ENCODE assay signal across 17 cellular contexts in the genomic region with DNA sequence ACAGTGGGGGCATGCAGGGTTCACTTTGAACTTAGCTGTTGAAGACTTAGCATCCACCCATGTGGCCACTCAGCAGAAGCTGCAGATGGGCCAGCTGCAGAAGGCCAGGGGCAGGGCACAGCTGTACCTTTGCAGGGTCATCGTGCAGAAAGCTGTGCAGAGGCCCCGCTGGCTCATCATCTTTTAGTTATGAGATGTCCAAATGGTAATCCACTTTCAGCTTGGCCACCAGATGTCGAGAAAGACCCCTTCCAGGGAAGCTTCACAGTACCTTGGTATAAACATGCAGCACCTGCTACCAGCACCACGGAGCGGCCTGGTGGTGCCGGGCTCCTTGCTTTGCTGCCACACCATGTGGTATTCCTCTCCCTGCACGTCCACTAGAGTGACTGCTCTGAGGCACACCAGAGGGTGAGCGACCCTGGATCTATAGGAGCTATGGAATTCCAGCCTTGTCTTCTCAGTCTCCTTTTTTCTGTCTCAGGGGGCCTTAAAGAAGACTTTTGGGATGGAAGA.
DNase-seq lines count a peak whose midpoint lies in the region; ATAC-seq and TF ChIP-seq lines count a peak whose summit lies in the region.
"Had no signal": no experiment of that assay in that cellular context is flagged by ENCODE, and none has a peak within 500 bp of the region (broad histone marks: within the 10 kb centered on the region; RNA-seq: fewer than 3 reads in every experiment).

No MANE protein-coding gene starts in this region.

- TF ChIP-seq CTCF in MM.1S (IDR thresholded peaks at IDR 0.05; ENCODE audit: low read length) (no peak), upper lobe of right lung (IDR thresholded peaks at IDR 0.05) (no peak)

- H3K4me1 ChIP-seq in MM.1S (ENCODE audit: low read length) (peaks cover 26% of the 10 kb centered on the region), upper lobe of right lung (no peaks in the 10 kb centered on the region)
- H3K4me1 ChIP-seq: SJCRH30 had no signal

- no peaks in the 10 kb centered on the region for H3K79me2 ChIP-seq in MM.1S (ENCODE audit: low read length)

- H3F3A ChIP-seq in MM.1S (ENCODE audit: insufficient read depth, low read length), result peaks cover 17% of the 10 kb centered on the region

- DNase-seq in DMS53 (lab: John Stamatoyannopoulos, UW) (peak; percentile 21), DMS53 treated with DMSO at 0.1 percent for 48 hours (lab: John Stamatoyannopoulos, UW; ENCODE audit: unreplicated experiment) (no peak), MM.1S (peak; percentile 36), SHP77 treated with DMSO at 0.1 percent for 48 hours (lab: John Stamatoyannopoulos, UW) (peak; percentile 44), upper lobe of right lung (no peak), C1 segment of cervical spinal cord (lab: John Stamatoyannopoulos, UW) (no peak)
- DNase-seq in stimulated activated CD4-positive, alpha-beta T cell treated with anti-CD3 and anti-CD28 coated beads, Interleukin-12 subunit alpha, Interleukin-12 subunit beta, amount 100 ng/mL, for 4 hours, result no peak
- DNase-seq: 8988T; AML-193; CD4-positive, CD25-positive, alpha-beta regulatory T cell; H7; MG63; NCI-H1436 treated with DMSO at 0.1 percent for 48 hours; NCI-H1930; NCI-H774; PC-3; SJCRH30 had no signal

- H3K9ac ChIP-seq in MM.1S (ENCODE audit: low read length), result no peak overlapping the region; the same call in 1 of the 2 replicates

- ATAC-seq in upper lobe of right lung, result peak; percentile 34
- ATAC-seq: PC-3 had no signal

- H4K20me1 ChIP-seq in MM.1S (ENCODE audit: insufficient read depth, low read length), result no peaks in the 10 kb centered on the region

- H3K36me3 ChIP-seq in MM.1S (replicated peaks; ENCODE audit: insufficient read depth, low read length) (no peaks in the 10 kb centered on the region), upper lobe of right lung (no peaks in the 10 kb centered on the region)
- H3K36me3 ChIP-seq: MG63, SJCRH30 had no signal

- intact Hi-C loops in upper lobe of right lung (cut with DNase I), result no loop called here

- H3K4me3 ChIP-seq in MM.1S (ENCODE audit: low read length) (no peak overlapping the region), upper lobe of right lung (no peak overlapping the region)
- H3K4me3 ChIP-seq: MG63, SJCRH30 had no signal

- peak overlapping the region; percentile 76 for H3K4me2 ChIP-seq in MM.1S (ENCODE audit: low read depth, low read length)

- no peaks in the 10 kb centered on the region for H3K9me2 ChIP-seq in MM.1S (replicated peaks; ENCODE audit: insufficient read depth, low read length)

- H3K27me3 ChIP-seq in MM.1S (replicated peaks; ENCODE audit: insufficient read depth, low read length) (no peaks in the 10 kb centered on the region), upper lobe of right lung (no peaks in the 10 kb centered on the region)
- H3K27me3 ChIP-seq: MG63, SJCRH30 had no signal

- H3K9me3 ChIP-seq in MM.1S (replicated peaks; ENCODE audit: insufficient read depth, low read length), result no peaks in the 10 kb centered on the region
- no peaks in the 10 kb centered on the region for H3K9me3 ChIP-seq in upper lobe of right lung
- H3K9me3 ChIP-seq: MG63, SJCRH30 had no signal

- peak overlapping the region; percentile 29; the same call in 1 of the 2 replicates for H2AFZ ChIP-seq in MM.1S (ENCODE audit: low read length)

- H3K27ac ChIP-seq in MM.1S (ENCODE audit: low read length) (peak overlapping the region; percentile 57; the same call in 1 of the 2 replicates), upper lobe of right lung (no peak overlapping the region)
- H3K27ac ChIP-seq: SJCRH30 had no signal

Comparison
In these comparisons a context has a peak if more than half of its experiments do, and no peak if none do; other contexts are left out.
1. DNase-seq: peak in DMS53 (single experiment), MM.1S (single experiment) and SHP77 treated with DMSO at 0.1 percent for 48 hours (single experiment); none in DMS53 treated with DMSO at 0.1 percent for 48 hours (single experiment), upper lobe of right lung (single experiment), C1 segment of cervical spinal cord (0 of 14) and stimulated activated CD4-positive, alpha-beta T cell treated with anti-CD3 and anti-CD28 coated beads, Interleukin-12 subunit alpha, Interleukin-12 subunit beta, amount 100 ng/mL, for 4 hours (single experiment).